11 cellular contexts compared by ENCODE assay signal in genomic region chr14:68949236-68949965, GRCh38. TPM values are rescaled to one million over a fixed set of nuclear protein-coding genes. Genes with fewer than 3 reads are reported as not detected.
A peak's percentile ranks its signal among the peaks of the same experiment; 100 is the strongest.
DNase-seq lines count a peak whose midpoint lies in the region; ATAC-seq and TF ChIP-seq lines count a peak whose summit lies in the region.
"Had no signal": no experiment of that assay in that cellular context is flagged by ENCODE, and none has a peak within 500 bp of the region (broad histone marks: within the 10 kb centered on the region; RNA-seq: fewer than 3 reads in every experiment).

No MANE protein-coding gene starts in this region.

- POLR2A ChIA-PET in activated CD4-positive, alpha-beta T cell treated with anti-CD3 and anti-CD28 coated beads for 36 hours (lab: Charles Lee) = interaction anchor here (1.2 kb wide), 1 partner anchor 19 kb away, joined by 3 read pairs; no protein-coding TSS in a partner anchor

- H3K9me3 ChIP-seq in mesodermal cell (ENCODE audit: control insufficient read depth, low read length) (no peaks in the 10 kb centered on the region), transverse colon (no peaks in the 10 kb centered on the region), BE2C (no peaks in the 10 kb centered on the region)
- H3K9me3 ChIP-seq: SJSA1 had no signal

- H3K27me3 ChIP-seq in transverse colon (no peaks in the 10 kb centered on the region), BE2C (no peaks in the 10 kb centered on the region)
- H3K27me3 ChIP-seq: neural progenitor cell, SJSA1 had no signal

- TF ChIP-seq CTCF in transverse colon (IDR thresholded peaks at IDR 0.05) (no peak), BE2C (IDR thresholded peaks at IDR 0.05; ENCODE audit: low read depth, low read length) (no peak)

- intact Hi-C loops in activated CD4-positive, alpha-beta T cell treated with anti-CD3 and anti-CD28 coated beads for 36 hours (cut with DNase I, micrococcal nuclease) = no loop called here
- intact Hi-C loops in transverse colon (cut with DNase I; ENCODE audit: low total_unique reads) = no loop called here

- H3K27me3 Mint-ChIP-seq in activated CD4-positive, alpha-beta T cell treated with anti-CD3 and anti-CD28 coated beads for 36 hours = no peaks in the 10 kb centered on the region

- H3K4me3 ChIP-seq in mesodermal cell (ENCODE audit: extremely low read depth, insufficient read depth, low read length, poor library complexity, severe bottlenecking) = no peak overlapping the region
- H3K4me3 ChIP-seq in transverse colon = no peak overlapping the region
- no peak overlapping the region for H3K4me3 ChIP-seq in BE2C (ENCODE audit: low read depth, low read length)
- H3K4me3 ChIP-seq: neural progenitor cell, SJSA1 had no signal

- CTCF ChIA-PET in activated CD4-positive, alpha-beta T cell treated with anti-CD3 and anti-CD28 coated beads for 36 hours (lab: Charles Lee) = interaction anchor here (0.6 to 1.8 kb wide), 6 partner anchors 10 to 456 kb away, joined by 3 to 7 read pairs (median 4); no protein-coding TSS in a partner anchor

- peak overlapping the region; percentile 78 for H3K27ac Mint-ChIP-seq in activated CD4-positive, alpha-beta T cell treated with anti-CD3 and anti-CD28 coated beads for 36 hours
- H3K27ac Mint-ChIP-seq: neural progenitor cell had no signal

- in situ Hi-C loops in transverse colon (cut with MboI; ENCODE audit: low pct_ligation_motif_present in 1 of 4, low pct_unique_long_range_greater_than_20kb in 1 of 4, low sequenced_read_pairs in 3 of 4) = no loop called here

- no peak for DNase-seq in activated CD4-positive, alpha-beta T cell treated with anti-CD3 and anti-CD28 coated beads for 36 hours
- DNase-seq in activated CD4-positive, alpha-beta T cell treated with anti-CD3 and anti-CD28 coated beads, Interleukin-2, amount 50 U/mL, for 48 hours = no peak
- DNase-seq in transverse colon (no peak), T-helper 2 cell (no peak), BE2C (no peak)
- DNase-seq: NCI-H2029 had no signal

- no peak for TF ChIP-seq POLR2A in transverse colon (IDR thresholded peaks at IDR 0.05)

- WGBS in mesodermal cell (ENCODE audit: insufficient coverage in 2 of 2), 2 experiments = 84 to 96% methylated on average over 3 to 5 of the region's 7 CpGs
- WGBS in transverse colon (ENCODE audit: low coverage in 1 of 2), 2 donors = 51 to 58% methylated on average over 2 to 7 of the region's 7 CpGs

- TF ChIP-seq EP300 in transverse colon (IDR thresholded peaks at IDR 0.05; ENCODE audit: low read depth) = no peak

- ATAC-seq in activated CD4-positive, alpha-beta T cell treated with anti-CD3 and anti-CD28 coated beads for 36 hours = no peak
- no peak for ATAC-seq in HG02981 (IDR thresholded peaks at IDR 0.05; ENCODE audit: unreplicated experiment)

- peaks cover 88% of the 10 kb centered on the region for H3K4me1 ChIP-seq in mesodermal cell (ENCODE audit: control insufficient read depth, insufficient read depth, low read length, poor library complexity, severe bottlenecking)
- H3K4me1 ChIP-seq in transverse colon = peaks cover 66 to 95% (median 80%) of the 10 kb centered on the region in 4 donors
- H3K4me1 ChIP-seq in BE2C = peaks cover 67% of the 10 kb centered on the region

- H3K9me3 Mint-ChIP-seq in activated CD4-positive, alpha-beta T cell treated with anti-CD3 and anti-CD28 coated beads for 36 hours (ENCODE audit: low read depth) = no peaks in the 10 kb centered on the region
- H3K9me3 Mint-ChIP-seq: neural progenitor cell had no signal

- H3K27ac ChIP-seq in cingulate gyrus (ENCODE audit: low read depth, low read length) = peak overlapping the region; percentile 10
- H3K27ac ChIP-seq in mesodermal cell (ENCODE audit: low read depth, low read length, severe bottlenecking) = peak overlapping the region; percentile 52
- peak overlapping the region; percentile 93 to 99 (median 96) for H3K27ac ChIP-seq in transverse colon
- H3K27ac ChIP-seq: SJSA1 had no signal

- no peak overlapping the region for H3K4me3 Mint-ChIP-seq in activated CD4-positive, alpha-beta T cell treated with anti-CD3 and anti-CD28 coated beads for 36 hours
- H3K4me3 Mint-ChIP-seq: neural progenitor cell had no signal

- H3K4me1 Mint-ChIP-seq in activated CD4-positive, alpha-beta T cell treated with anti-CD3 and anti-CD28 coated beads for 36 hours = peaks cover 89% of the 10 kb centered on the region

- H3K36me3 Mint-ChIP-seq in activated CD4-positive, alpha-beta T cell treated with anti-CD3 and anti-CD28 coated beads for 36 hours (ENCODE audit: low read depth) = peaks cover 2% of the 10 kb centered on the region
- H3K36me3 Mint-ChIP-seq: neural progenitor cell had no signal

- H3K36me3 ChIP-seq in mesodermal cell (ENCODE audit: control insufficient read depth, insufficient read depth, low read length) (peaks cover 60% of the 10 kb centered on the region), transverse colon (no peaks in the 10 kb centered on the region), BE2C (no peaks in the 10 kb centered on the region; the same call in 1 of the 2 replicates)
- H3K36me3 ChIP-seq: neural progenitor cell had no signal

RNA-seq across cellular contexts. Expression of gene ACTN1, which starts 29.7 kb away (rescaled TPM):
- 100 to 1,000 TPM in 1 of 2 experiments, 10 to 100 TPM in 1; 92.8 to 146 TPM for total RNA-seq in activated CD4-positive, alpha-beta T cell treated with anti-CD3 and anti-CD28 coated beads for 36 hours
- 357 TPM for polyA plus RNA-seq in mesodermal cell (2013, experiment 1 of 2)
- 310 TPM for polyA plus RNA-seq in mesodermal cell (2013, experiment 2 of 2)
- total RNA-seq in transverse colon = 100 to 1,000 TPM; 127 to 403 (median 197) TPM
- polyA plus RNA-seq in BE2C (2012; ENCODE audit: insufficient read depth, insufficient read length, low read depth) = 321 TPM

Comparison
In these comparisons a context has a peak if more than half of its experiments do, and no peak if none do; other contexts are left out.
1. H3K27ac ChIP-seq: peak in every context shown above with its lines; median percentile 96 in transverse colon; 52 in mesodermal cell; 10 in cingulate gyrus.